ENCODE assay signal across 26 cellular contexts in genomic region chr7:13921062-13921461, GRCh38.
DNase-seq lines count a peak whose midpoint lies in the region; ATAC-seq and TF ChIP-seq lines count a peak whose summit lies in the region.
"Had no signal": no experiment of that assay in that cellular context is flagged by ENCODE, and none has a peak within 500 bp of the region (broad histone marks: within the 10 kb centered on the region; RNA-seq: fewer than 3 reads in every experiment).

No MANE protein-coding gene starts in this region.

- H3K36me3 ChIP-seq in SK-N-SH (replicated peaks in 1 of 2; ENCODE audit: control insufficient read depth in 1 of 2, insufficient read depth in 2 of 2, low read length in 1 of 2) (no peaks in the 10 kb centered on the region), RWPE2 (ENCODE audit: low read depth) (no peaks in the 10 kb centered on the region), hepatocyte (replicated peaks; ENCODE audit: insufficient read depth, low read depth) (no peaks in the 10 kb centered on the region)
- H3K36me3 ChIP-seq: stomach, thyroid gland, vagina, WERI-Rb-1 had no signal

- CTCF ChIA-PET in SK-N-SH (lab: Yijun Ruan, JAX): interaction anchor here (1.7 kb wide), 1 partner anchor 9 kb away, joined by 4 read pairs; no protein-coding TSS in a partner anchor

- TF ChIP-seq CTCF in SK-N-SH (IDR thresholded peaks at IDR 0.05): no peak
- TF ChIP-seq CTCF in RWPE2 (IDR thresholded peaks at IDR 0.05; ENCODE audit: poor library complexity, severe bottlenecking): no peak
- no peak for TF ChIP-seq CTCF in hepatocyte (IDR thresholded peaks at IDR 0.05; ENCODE audit: poor library complexity)
- TF ChIP-seq CTCF in osteocyte (IDR thresholded peaks at IDR 0.05): no peak

- no peaks in the 10 kb centered on the region for H3K27me3 Mint-ChIP-seq in osteocyte (ENCODE audit: unreplicated experiment)
- H3K27me3 Mint-ChIP-seq: activated CD4-positive, alpha-beta T cell treated with anti-CD3 and anti-CD28 coated beads, Interleukin-2, amount 10 ng/mL, durations not matched to agents 24 days and 14 days; activated T-cell treated with anti-CD3 and anti-CD28 coated beads, Interleukin-2, amount 50 U/mL, for 24 hours; central memory CD8-positive, alpha-beta T cell; IgD-negative memory B cell had no signal

- H2AFZ ChIP-seq in SK-N-SH (ENCODE audit: low read depth) (peak overlapping the region; percentile 80), hepatocyte (no peak overlapping the region)

- peaks cover 5 to 15% of the 10 kb centered on the region in 2 experiments; a peak in 2 of 4 replicates for H3K4me1 ChIP-seq in SK-N-SH (ENCODE audit: control insufficient read depth in 1 of 2, insufficient read depth in 2 of 2, low read depth in 1 of 2, low read length in 1 of 2)
- peaks cover 19% of the 10 kb centered on the region for H3K4me1 ChIP-seq in RWPE2 (ENCODE audit: insufficient read depth, poor library complexity, severe bottlenecking)
- H3K4me1 ChIP-seq in hepatocyte (ENCODE audit: insufficient read depth): peaks cover 5% of the 10 kb centered on the region

- no peaks in the 10 kb centered on the region for H3K36me3 Mint-ChIP-seq in osteocyte (ENCODE audit: unreplicated experiment)
- H3K36me3 Mint-ChIP-seq: CD8-positive, alpha-beta T cell; IgD-negative memory B cell had no signal

- H4K20me1 ChIP-seq in SK-N-SH (ENCODE audit: insufficient read depth) (no peaks in the 10 kb centered on the region), hepatocyte (ENCODE audit: insufficient read depth, poor library complexity, severe bottlenecking) (no peaks in the 10 kb centered on the region)

- peak overlapping the region; percentile 93 for H3K27ac Mint-ChIP-seq in osteocyte (ENCODE audit: unreplicated experiment)
- H3K27ac Mint-ChIP-seq: activated CD4-positive, alpha-beta T cell treated with anti-CD3 and anti-CD28 coated beads, Interleukin-2, amount 10 ng/mL, durations not matched to agents 24 days and 14 days; activated T-cell treated with anti-CD3 and anti-CD28 coated beads, Interleukin-2, amount 50 U/mL, for 24 hours; CD8-positive, alpha-beta T cell; IgD-negative memory B cell had no signal

- no peak for TF ChIP-seq EP300 in SK-N-SH (IDR thresholded peaks at IDR 0.05; ENCODE audit: borderline replicate concordance in 1 of 2, low read depth in 1 of 2, low read length in 1 of 2)

- POLR2A ChIA-PET in SK-N-SH (lab: Yijun Ruan, JAX): no interaction called here

- H3K4me3 ChIP-seq in SK-N-SH (ENCODE audit: low read depth in 2 of 2, low read length in 1 of 2) (no peak overlapping the region), RWPE2 (ENCODE audit: severe bottlenecking) (no peak overlapping the region), hepatocyte (no peak overlapping the region)
- H3K4me3 ChIP-seq: dorsolateral prefrontal cortex, lung, stomach, thyroid gland, vagina had no signal

- no peak for DNase-seq in SK-N-SH
- no peak for DNase-seq in RWPE2 (ENCODE audit: low spot score)
- no peak for DNase-seq in hepatocyte (ENCODE audit: low spot score)
- no peak for DNase-seq in osteocyte (ENCODE audit: extremely low spot score, unreplicated experiment)
- no peak for DNase-seq in NCI-H2081 (lab: John Stamatoyannopoulos, UW)
- DNase-seq in NCI-H2227 (lab: John Stamatoyannopoulos, UW; ENCODE audit: unreplicated experiment): no peak
- DNase-seq: 8988T; activated CD4-positive, alpha-beta T cell treated with anti-CD3 and anti-CD28 coated beads, Interleukin-2, amount 10 ng/mL, durations not matched to agents 24 days and 14 days; activated gamma-delta T cell treated with Interleukin-2 at 50 U/mL for 16 hours; activated T-cell treated with anti-CD3 and anti-CD28 coated beads, Interleukin-2, amount 50 U/mL, for 24 hours; CD8-positive, alpha-beta T cell; DMS 273 treated with DMSO at 0.1 percent for 48 hours; dorsolateral prefrontal cortex; EL; islet precursor cell; NCI-H2227 treated with DMSO at 0.1 percent for 48 hours; nucleus accumbens; stomach; thyroid gland; WERI-Rb-1 had no signal

- no peak overlapping the region for H3K4me2 ChIP-seq in SK-N-SH
- H3K4me2 ChIP-seq in hepatocyte: no peak overlapping the region

- TF ChIP-seq RAD21 in SK-N-SH (IDR thresholded peaks at IDR 0.05; ENCODE audit: low read length): no peak

- WGBS in SK-N-SH (ENCODE audit: low lambda C conversion rate): 78% methylated on average over 1 of the region's 1 CpG
- 72% methylated on average over 1 of the region's 1 CpG for WGBS in hepatocyte (ENCODE audit: low lambda C conversion rate, missing lambda C conversion rate)

- H3F3A ChIP-seq in SK-N-SH (replicated peaks; ENCODE audit: insufficient read depth): peaks cover 21% of the 10 kb centered on the region

- H3K9ac ChIP-seq in SK-N-SH: no peak overlapping the region

- ATAC-seq in SK-N-SH treated with all-trans-retinoic acid at 6 μM for 48 hours (no peak), RWPE2 (ENCODE audit: low read depth) (no peak)
- no peak for ATAC-seq in activated CD4-positive, CD25-positive, alpha-beta regulatory T cell treated with anti-CD3 and anti-CD28 coated beads, Interleukin-2, amount 50 U/mL, for 24 hours
- ATAC-seq: CD8-positive, alpha-beta T cell had no signal

- H3K27me3 ChIP-seq in SK-N-SH (ENCODE audit: insufficient read depth) (no peaks in the 10 kb centered on the region), RWPE2 (ENCODE audit: insufficient read depth, poor library complexity, severe bottlenecking) (no peaks in the 10 kb centered on the region), hepatocyte (no peaks in the 10 kb centered on the region)
- H3K27me3 ChIP-seq: dorsolateral prefrontal cortex, stomach, thyroid gland, vagina had no signal

- H3K9me2 ChIP-seq in SK-N-SH (no peaks in the 10 kb centered on the region), hepatocyte (replicated peaks; ENCODE audit: insufficient read depth) (no peaks in the 10 kb centered on the region)

- H3K4me1 Mint-ChIP-seq in osteocyte (ENCODE audit: unreplicated experiment): peaks cover 31% of the 10 kb centered on the region
- H3K4me1 Mint-ChIP-seq: activated CD4-positive, alpha-beta T cell treated with anti-CD3 and anti-CD28 coated beads, Interleukin-2, amount 10 ng/mL, durations not matched to agents 24 days and 14 days; IgD-negative memory B cell had no signal

- H3K9me3 ChIP-seq in SK-N-SH (no peaks in the 10 kb centered on the region), RWPE2 (ENCODE audit: severe bottlenecking) (no peaks in the 10 kb centered on the region), hepatocyte (ENCODE audit: low read depth) (no peaks in the 10 kb centered on the region)
- H3K9me3 ChIP-seq: stomach, thyroid gland, vagina had no signal

- H3K27ac ChIP-seq in SK-N-SH (ENCODE audit: low read depth in 2 of 2, low read length in 1 of 2) (peak overlapping the region; percentile 69 to 96; a peak in 3 of 4 replicates), RWPE2 (ENCODE audit: poor library complexity, severe bottlenecking) (peak overlapping the region; percentile 84), hepatocyte (peak overlapping the region; percentile 70)
- H3K27ac ChIP-seq: vagina, WERI-Rb-1 had no signal

- H3K79me2 ChIP-seq in SK-N-SH (ENCODE audit: insufficient read depth) (no peaks in the 10 kb centered on the region), hepatocyte (no peaks in the 10 kb centered on the region)

- H3K4me3 Mint-ChIP-seq in osteocyte (ENCODE audit: unreplicated experiment): no peak overlapping the region
- H3K4me3 Mint-ChIP-seq: activated CD4-positive, alpha-beta T cell treated with anti-CD3 and anti-CD28 coated beads, Interleukin-2, amount 10 ng/mL, durations not matched to agents 24 days and 14 days; activated T-cell treated with anti-CD3 and anti-CD28 coated beads, Interleukin-2, amount 50 U/mL, for 24 hours; CD8-positive, alpha-beta T cell; central memory CD8-positive, alpha-beta T cell; IgD-negative memory B cell had no signal

- H3K9me3 Mint-ChIP-seq in osteocyte (ENCODE audit: unreplicated experiment): no peaks in the 10 kb centered on the region
- H3K9me3 Mint-ChIP-seq: activated CD4-positive, alpha-beta T cell treated with anti-CD3 and anti-CD28 coated beads, Interleukin-2, amount 10 ng/mL, durations not matched to agents 24 days and 14 days; activated T-cell treated with anti-CD3 and anti-CD28 coated beads, Interleukin-2, amount 50 U/mL, for 24 hours; CD8-positive, alpha-beta T cell; central memory CD8-positive, alpha-beta T cell had no signal

TF ChIP-seq in SK-N-SH, 30 proteins besides CTCF, POLR2A, EP300 and RAD21 (continues in another document):
- no peak for TF ChIP-seq SIN3A (IDR thresholded peaks at IDR 0.05; ENCODE audit: borderline replicate concordance, low read depth, low read length)
- TF ChIP-seq TEAD4 (IDR thresholded peaks at IDR 0.05; ENCODE audit: borderline replicate concordance, insufficient read depth): no peak
- TF ChIP-seq ELF1 (IDR thresholded peaks at IDR 0.05): no peak
- TF ChIP-seq MXI1 (IDR thresholded peaks at IDR 0.05; ENCODE audit: low read depth, low read length): no peak
- TF ChIP-seq NRF1 (IDR thresholded peaks at IDR 0.05; ENCODE audit: low read depth, low read length): no peak
- no peak for TF ChIP-seq SMC3 (IDR thresholded peaks at IDR 0.05; ENCODE audit: low read depth, low read length)
- TF ChIP-seq MAX (IDR thresholded peaks at IDR 0.05; ENCODE audit: low read depth): no peak
- TF ChIP-seq FOXJ3 (CRISPR knock-in tag; IDR thresholded peaks at IDR 0.05): no peak

TF ChIP-seq in SK-N-SH treated with all-trans-retinoic acid at 6 μM for 48 hours, 23 proteins besides CTCF, POLR2A, EP300 and RAD21 (continues in another document):
- no peak for TF ChIP-seq PPARA (CRISPR knock-in tag; IDR thresholded peaks at IDR 0.05; ENCODE audit: borderline replicate concordance)
- no peak for TF ChIP-seq ISL1 (CRISPR knock-in tag; IDR thresholded peaks at IDR 0.05)
- no peak for TF ChIP-seq CSDC2 (CRISPR knock-in tag; IDR thresholded peaks at IDR 0.05)
- no peak for TF ChIP-seq GLIS3 (CRISPR knock-in tag; IDR thresholded peaks at IDR 0.05)
- no peak for TF ChIP-seq TCF4 (CRISPR knock-in tag; IDR thresholded peaks at IDR 0.05; ENCODE audit: borderline replicate concordance)
- TF ChIP-seq ZNF565 (CRISPR knock-in tag; conservative IDR thresholded peaks at IDR 0.05; ENCODE audit: low read depth): no peak
- no peak for TF ChIP-seq ZNF8 (CRISPR knock-in tag; IDR thresholded peaks at IDR 0.05)
- no peak for TF ChIP-seq PATZ1 (CRISPR knock-in tag; IDR thresholded peaks at IDR 0.05; ENCODE audit: borderline replicate concordance)
